Comparison of ENCODE assay signal across 1 cellular context in the genomic region with DNA sequence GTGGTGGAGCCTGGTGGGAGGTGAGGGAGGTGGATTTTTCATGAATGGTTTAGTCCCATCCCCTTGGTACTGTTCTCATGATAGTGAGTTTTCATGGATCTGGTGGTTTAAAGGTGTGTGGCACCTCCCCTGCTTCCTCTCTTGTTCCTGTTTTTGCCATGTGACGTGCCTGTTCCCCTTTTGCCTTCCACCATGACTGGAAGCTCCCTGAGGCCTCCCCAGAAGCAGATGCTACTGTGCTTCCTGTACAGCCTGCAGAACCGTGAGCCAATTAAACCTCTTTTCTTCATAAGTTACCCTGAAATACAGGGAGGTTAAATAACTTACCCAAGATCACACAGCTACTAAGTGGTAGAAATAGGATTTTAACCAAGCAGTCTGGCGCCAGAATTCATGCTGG.
TF ChIP-seq lines count a peak whose summit lies in the region.

No MANE protein-coding gene starts in this region.

TF ChIP-seq in K562, 482 proteins besides CTCF, POLR2A, EP300 and RAD21:
- TF ChIP-seq TRIM24 (IDR thresholded peaks at IDR 0.05) (peak; percentile 50; a peak in 3 of 4 replicates), ZNF316 (IDR thresholded peaks at IDR 0.05) (peak; percentile 66), ZNF766 (CRISPR knock-in tag; conservative IDR thresholded peaks at IDR 0.05) (peak; percentile 93), TCF7 (IDR thresholded peaks at IDR 0.05; ENCODE audit: borderline replicate concordance) (no peak), ETV1 (tag; conservative IDR thresholded peaks at IDR 0.05; ENCODE audit: low read depth) (0 out of 2 replicates have a peak, but pooled peaks have one; percentile 12), SPI1 (IDR thresholded peaks at IDR 0.05; ENCODE audit: borderline replicate concordance, low read depth, low read length) (peak; percentile 64), TRIM28 (IDR thresholded peaks at IDR 0.05) (0 out of 2 replicates have a peak, but pooled peaks have one; percentile 34), MBD1 (CRISPR knock-in tag; IDR thresholded peaks at IDR 0.05) (no peak)
TF ChIP-seq in K562: peak in this region for 6.
